In genomic region chr11:47593492-47593933, GRCh38 we compare ENCODE assay signal across 13 cellular contexts. TPM values are rescaled to one million over a fixed set of nuclear protein-coding genes. Genes with fewer than 3 reads are reported as not detected.
DNase-seq lines count a peak whose midpoint lies in the region; ATAC-seq and TF ChIP-seq lines count a peak whose summit lies in the region.
"Had no signal": no experiment of that assay in that cellular context is flagged by ENCODE, and none has a peak within 500 bp of the region (broad histone marks: within the 10 kb centered on the region; RNA-seq: fewer than 3 reads in every experiment).

No MANE protein-coding gene starts in this region.

- H3K27me3 ChIP-seq in H7 (ENCODE audit: control insufficient read depth, insufficient read depth, low read length) (peaks cover 33% of the 10 kb centered on the region), parathyroid adenoma (ENCODE audit: control insufficient read depth, insufficient read depth, low read length) (no peaks in the 10 kb centered on the region)

- H3K4me2 ChIP-seq in parathyroid adenoma (ENCODE audit: low read length), result peak overlapping the region; percentile 72

- H3K36me3 ChIP-seq in H7 (replicated peaks; ENCODE audit: control insufficient read depth, insufficient read depth, low read length), result no peaks in the 10 kb centered on the region
- H3K36me3 ChIP-seq in parathyroid adenoma (ENCODE audit: control insufficient read depth, insufficient read depth, low read length), result no peaks in the 10 kb centered on the region
- H3K36me3 ChIP-seq: prostate gland had no signal

- H3K27ac Mint-ChIP-seq in T-helper 17 cell, result no peak overlapping the region
- H3K27ac Mint-ChIP-seq in naive thymus-derived CD8-positive, alpha-beta T cell, result no peak overlapping the region
- H3K27ac Mint-ChIP-seq in activated naive CD4-positive, alpha-beta T cell treated with anti-CD3 and anti-CD28 coated beads, Interleukin-2, amount 10 ng/mL, durations not matched to agents 7 days and 5 days, result no peak overlapping the region

- H3K4me1 ChIP-seq in parathyroid adenoma, result peaks cover 4% of the 10 kb centered on the region
- H3K4me1 ChIP-seq: prostate gland had no signal

- CTCF ChIA-PET in activated naive CD4-positive, alpha-beta T cell treated with anti-CD3 and anti-CD28 coated beads, Interleukin-2, amount 10 ng/mL, durations not matched to agents 7 days and 5 days (lab: Charles Lee), result interaction anchor here (1.6 kb wide), 1 partner anchor 42 kb away, joined by 5 read pairs; no protein-coding TSS in a partner anchor

- H3K9me3 ChIP-seq in T-helper 17 cell (ENCODE audit: control insufficient read depth, low read length, poor library complexity, severe bottlenecking) (no peaks in the 10 kb centered on the region), parathyroid adenoma (ENCODE audit: control insufficient read depth, low read length) (no peaks in the 10 kb centered on the region)
- H3K9me3 ChIP-seq: prostate gland had no signal

- H3K27ac ChIP-seq in parathyroid adenoma, result peak overlapping the region; percentile 51
- H3K27ac ChIP-seq: prostate gland had no signal

- peaks cover 5% of the 10 kb centered on the region for H3K36me3 Mint-ChIP-seq in T-helper 17 cell (ENCODE audit: low read depth)
- H3K36me3 Mint-ChIP-seq in naive thymus-derived CD8-positive, alpha-beta T cell, result peaks cover 0 to 2% (median 0%) of the 10 kb centered on the region in 3 donors
- no peaks in the 10 kb centered on the region for H3K36me3 Mint-ChIP-seq in activated naive CD4-positive, alpha-beta T cell treated with anti-CD3 and anti-CD28 coated beads, Interleukin-2, amount 10 ng/mL, durations not matched to agents 7 days and 5 days

- POLR2A ChIA-PET in naive thymus-derived CD8-positive, alpha-beta T cell (lab: Charles Lee), result no interaction called here

- no peaks in the 10 kb centered on the region for H3K9me3 Mint-ChIP-seq in naive thymus-derived CD8-positive, alpha-beta T cell
- H3K9me3 Mint-ChIP-seq in activated naive CD4-positive, alpha-beta T cell treated with anti-CD3 and anti-CD28 coated beads, Interleukin-2, amount 10 ng/mL, durations not matched to agents 7 days and 5 days, result no peaks in the 10 kb centered on the region

- ATAC-seq in T-helper 17 cell (no peak), GM19324 (IDR thresholded peaks at IDR 0.05; ENCODE audit: low FRiP score, unreplicated experiment) (no peak)
- no peak for ATAC-seq in naive thymus-derived CD8-positive, alpha-beta T cell
- ATAC-seq: left cardiac atrium had no signal

- no peaks in the 10 kb centered on the region for H3K79me2 ChIP-seq in parathyroid adenoma

- H3K4me3 ChIP-seq in H7 (ENCODE audit: insufficient read depth, low read depth, low read length) (peak overlapping the region; percentile 57), fibroblast of villous mesenchyme (ENCODE audit: low read depth, low read length) (peak overlapping the region; percentile 43), parathyroid adenoma (ENCODE audit: low read depth, low read length) (peak overlapping the region; percentile 34)

- peaks cover 5% of the 10 kb centered on the region for H3K4me1 Mint-ChIP-seq in T-helper 17 cell
- peaks cover 4 to 25% (median 13%) of the 10 kb centered on the region in 4 donors for H3K4me1 Mint-ChIP-seq in naive thymus-derived CD8-positive, alpha-beta T cell
- H3K4me1 Mint-ChIP-seq in activated naive CD4-positive, alpha-beta T cell treated with anti-CD3 and anti-CD28 coated beads, Interleukin-2, amount 10 ng/mL, durations not matched to agents 7 days and 5 days, result peaks cover 18% of the 10 kb centered on the region

- DNase-seq in H7 (peak; percentile 68), T-helper 17 cell (no peak), fibroblast of villous mesenchyme (ENCODE audit: low read depth) (no peak), NCI-H774 (lab: John Stamatoyannopoulos, UW) (no peak)
- no peak for DNase-seq in naive thymus-derived CD8-positive, alpha-beta T cell
- no peak for DNase-seq in activated naive CD4-positive, alpha-beta T cell treated with anti-CD3 and anti-CD28 coated beads, Interleukin-2, amount 10 ng/mL, durations not matched to agents 7 days and 5 days
- DNase-seq: central memory CD4-positive, alpha-beta T cell; left cardiac atrium; Right ventricle myocardium superior had no signal

- H2AFZ ChIP-seq in parathyroid adenoma, result peak overlapping the region; percentile 50

- no peak for TF ChIP-seq CTCF in fibroblast of villous mesenchyme (IDR thresholded peaks at IDR 0.05; ENCODE audit: insufficient read depth, low read depth, low read length)
- no peak for TF ChIP-seq CTCF in parathyroid adenoma (IDR thresholded peaks at IDR 0.05)

- no peak overlapping the region for H3K9ac ChIP-seq in parathyroid adenoma

- peaks cover 37% of the 10 kb centered on the region for H3K27me3 Mint-ChIP-seq in T-helper 17 cell
- peaks cover 13 to 45% (median 31%) of the 10 kb centered on the region in 5 donors for H3K27me3 Mint-ChIP-seq in naive thymus-derived CD8-positive, alpha-beta T cell
- peaks cover 59% of the 10 kb centered on the region for H3K27me3 Mint-ChIP-seq in activated naive CD4-positive, alpha-beta T cell treated with anti-CD3 and anti-CD28 coated beads, Interleukin-2, amount 10 ng/mL, durations not matched to agents 7 days and 5 days

- peak overlapping the region; percentile 41 for H3K4me3 Mint-ChIP-seq in T-helper 17 cell
- H3K4me3 Mint-ChIP-seq in naive thymus-derived CD8-positive, alpha-beta T cell, result peak overlapping the region in 4 of 10 donors; percentile 7 to 45 (median 30)
- no peak overlapping the region for H3K4me3 Mint-ChIP-seq in activated naive CD4-positive, alpha-beta T cell treated with anti-CD3 and anti-CD28 coated beads, Interleukin-2, amount 10 ng/mL, durations not matched to agents 7 days and 5 days

RNA-seq across cellular contexts. Expression of gene C1QTNF4, which starts 0.7 kb away (rescaled TPM):
- 5.0 and 5.2 TPM in 2 replicates for total RNA-seq in H7 (2014; rRNA removed; shearing (Covaris generic))
- total RNA-seq in T-helper 17 cell, result 1 to 10 TPM; 1.1 to 1.6 TPM
- 0.43 and 0.64 TPM in 2 replicates for total RNA-seq in fibroblast of villous mesenchyme
- total RNA-seq in naive thymus-derived CD8-positive, alpha-beta T cell, result 1 to 10 TPM in 1 of 2 experiments, under 1 TPM in 1; 0.91 to 1.2 TPM
- under 1 TPM in 1 of 3 donors, not detected in 2; 0.22 TPM for polyA plus RNA-seq in naive thymus-derived CD8-positive, alpha-beta T cell
- total RNA-seq: NCI-H460 had no signal

RNA-seq across cellular contexts. Expression of gene FAM180B, which starts 7.0 kb away (rescaled TPM):
- not detected in 2 replicates for total RNA-seq in H7 (2014; rRNA removed; shearing (Covaris generic))
- total RNA-seq in T-helper 17 cell (under 1 TPM; 0.23 to 0.47 TPM), fibroblast of villous mesenchyme (not detected in 2 replicates)
- total RNA-seq in naive thymus-derived CD8-positive, alpha-beta T cell, result under 1 TPM in 1 of 2 experiments, not detected in 1; 0.26 TPM
- not detected for polyA plus RNA-seq in naive thymus-derived CD8-positive, alpha-beta T cell
- total RNA-seq: NCI-H460, prostate gland, Right ventricle myocardium superior had no signal

RNA-seq across cellular contexts. Expression of gene NDUFS3, which starts 14.6 kb away (rescaled TPM):
- total RNA-seq in H7 (2014; rRNA removed; shearing (Covaris generic)), result 82.1 and 101 TPM in 2 replicates
- 10 to 100 TPM; 90.6 to 92.4 TPM for total RNA-seq in T-helper 17 cell
- 66.1 and 70.5 TPM in 2 replicates for total RNA-seq in fibroblast of villous mesenchyme
- 100 to 1,000 TPM; 100 to 106 TPM for total RNA-seq in naive thymus-derived CD8-positive, alpha-beta T cell
- polyA plus RNA-seq in naive thymus-derived CD8-positive, alpha-beta T cell, result 100 to 1,000 TPM in 2 of 3 donors, 10 to 100 TPM in 1; 92.0 to 109 (median 101) TPM

RNA-seq across cellular contexts. Expression of gene KBTBD4, which starts 14.7 kb away (rescaled TPM):
- total RNA-seq in H7 (2014; rRNA removed; shearing (Covaris generic)), result 20.1 and 23.7 TPM in 2 replicates
- total RNA-seq in T-helper 17 cell, result 10 to 100 TPM; 20.0 to 23.7 TPM
- total RNA-seq in fibroblast of villous mesenchyme, result 18.7 and 24.2 TPM in 2 replicates
- total RNA-seq in naive thymus-derived CD8-positive, alpha-beta T cell, result 10 to 100 TPM; 26.1 to 29.1 TPM
- 10 to 100 TPM; 44.3 to 45.1 (median 44.3) TPM for polyA plus RNA-seq in naive thymus-derived CD8-positive, alpha-beta T cell

RNA-seq across cellular contexts. Expression of gene PTPMT1, which starts 28.1 kb away (rescaled TPM):
- total RNA-seq in H7 (2014; rRNA removed; shearing (Covaris generic)), result 83.9 and 95.1 TPM in 2 replicates
- total RNA-seq in T-helper 17 cell, result 10 to 100 TPM; 19.2 to 23.8 TPM
- 66.7 and 71.7 TPM in 2 replicates for total RNA-seq in fibroblast of villous mesenchyme
- total RNA-seq in naive thymus-derived CD8-positive, alpha-beta T cell, result 10 to 100 TPM; 19.1 to 22.2 TPM
- polyA plus RNA-seq in naive thymus-derived CD8-positive, alpha-beta T cell, result 10 to 100 TPM; 58.7 to 73.3 (median 71.0) TPM
